1 cellular context compared by ENCODE assay signal in genomic region chr19:35276706-35277281, GRCh38.
TF ChIP-seq lines count a peak whose summit lies in the region.

No MANE protein-coding gene starts in this region.

TF ChIP-seq in K562, 482 proteins besides CTCF, POLR2A, EP300 and RAD21:
- TF ChIP-seq ZKSCAN1 (IDR thresholded peaks at IDR 0.05; ENCODE audit: low read depth, low read length) (peak; percentile 68), RBFOX2 (IDR thresholded peaks at IDR 0.05; ENCODE audit: low read depth, low read length) (peak; percentile 10; the same call in 1 of the 2 replicates)
- TF ChIP-seq, protein P1, sequence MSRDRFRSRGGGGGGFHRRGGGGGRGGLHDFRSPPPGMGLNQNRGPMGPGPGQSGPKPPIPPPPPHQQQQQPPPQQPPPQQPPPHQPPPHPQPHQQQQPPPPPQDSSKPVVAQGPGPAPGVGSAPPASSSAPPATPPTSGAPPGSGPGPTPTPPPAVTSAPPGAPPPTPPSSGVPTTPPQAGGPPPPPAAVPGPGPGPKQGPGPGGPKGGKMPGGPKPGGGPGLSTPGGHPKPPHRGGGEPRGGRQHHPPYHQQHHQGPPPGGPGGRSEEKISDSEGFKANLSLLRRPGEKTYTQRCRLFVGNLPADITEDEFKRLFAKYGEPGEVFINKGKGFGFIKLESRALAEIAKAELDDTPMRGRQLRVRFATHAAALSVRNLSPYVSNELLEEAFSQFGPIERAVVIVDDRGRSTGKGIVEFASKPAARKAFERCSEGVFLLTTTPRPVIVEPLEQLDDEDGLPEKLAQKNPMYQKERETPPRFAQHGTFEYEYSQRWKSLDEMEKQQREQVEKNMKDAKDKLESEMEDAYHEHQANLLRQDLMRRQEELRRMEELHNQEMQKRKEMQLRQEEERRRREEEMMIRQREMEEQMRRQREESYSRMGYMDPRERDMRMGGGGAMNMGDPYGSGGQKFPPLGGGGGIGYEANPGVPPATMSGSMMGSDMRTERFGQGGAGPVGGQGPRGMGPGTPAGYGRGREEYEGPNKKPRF (IDR thresholded peaks at IDR 0.05; ENCODE audit: low read depth, low read length): no peak
